ENCODE assay signal across 11 cellular contexts in genomic region chr5:138340008-138340407, GRCh38. TPM values are rescaled to one million over a fixed set of nuclear protein-coding genes. Genes with fewer than 3 reads are reported as not detected.
DNase-seq lines count a peak whose midpoint lies in the region; ATAC-seq and TF ChIP-seq lines count a peak whose summit lies in the region.
"Had no signal": no experiment of that assay in that cellular context is flagged by ENCODE, and none has a peak within 500 bp of the region (broad histone marks: within the 10 kb centered on the region; RNA-seq: fewer than 3 reads in every experiment).

No MANE protein-coding gene starts in this region.

- H3K4me1 ChIP-seq in mesenchymal stem cell (ENCODE audit: control insufficient read depth, insufficient read depth, low read depth, low read length) (peaks cover 8% of the 10 kb centered on the region), testis (peaks cover 14% of the 10 kb centered on the region)

- H3K36me3 ChIP-seq in mesenchymal stem cell (ENCODE audit: control insufficient read depth in 1 of 2, insufficient read depth in 2 of 2, low read depth in 1 of 2, low read length in 2 of 2): peaks cover 20 to 46% of the 10 kb centered on the region in 2 experiments
- no peaks in the 10 kb centered on the region for H3K36me3 ChIP-seq in testis (ENCODE audit: low read depth, missing control alignments)

- H3K4ac ChIP-seq in mesenchymal stem cell (ENCODE audit: low read depth in 1 of 2, low read length in 2 of 2): no peak overlapping the region

- peak overlapping the region; percentile 100 for H3K9ac ChIP-seq in mesenchymal stem cell (ENCODE audit: low read length)

- no peaks in the 10 kb centered on the region for H3K27me3 ChIP-seq in mesenchymal stem cell (ENCODE audit: control insufficient read depth in 1 of 2, insufficient read depth in 1 of 2, low read length in 2 of 2)
- no peaks in the 10 kb centered on the region for H3K27me3 ChIP-seq in testis

- H3K4me3 Mint-ChIP-seq in activated naive CD4-positive, alpha-beta T cell treated with anti-CD3 and anti-CD28 coated beads for 36 hours: peak overlapping the region; percentile 14
- peak overlapping the region; percentile 83 for H3K4me3 Mint-ChIP-seq in activated T-helper 17 cell treated with anti-CD3 and anti-CD28 coated beads, Interleukin-2, amount 50 U/mL, for 72 hours

- no peak for ATAC-seq in activated T-helper 17 cell treated with anti-CD3 and anti-CD28 coated beads, Interleukin-2, amount 50 U/mL, for 72 hours (replicated peaks)
- ATAC-seq in HG03196 (IDR thresholded peaks at IDR 0.05; ENCODE audit: unreplicated experiment): no peak
- no peak for ATAC-seq in GM21786 (IDR thresholded peaks at IDR 0.05; ENCODE audit: unreplicated experiment)
- ATAC-seq: T-helper 17 cell had no signal

- H3K27ac Mint-ChIP-seq in activated naive CD4-positive, alpha-beta T cell treated with anti-CD3 and anti-CD28 coated beads for 36 hours: no peak overlapping the region
- no peak overlapping the region for H3K27ac Mint-ChIP-seq in activated T-helper 17 cell treated with anti-CD3 and anti-CD28 coated beads, Interleukin-2, amount 50 U/mL, for 72 hours

- no peaks in the 10 kb centered on the region for H3K9me3 ChIP-seq in mesenchymal stem cell (ENCODE audit: control insufficient read depth, low read length)
- H3K9me3 ChIP-seq in testis: no peaks in the 10 kb centered on the region

- H3K4me1 Mint-ChIP-seq in activated naive CD4-positive, alpha-beta T cell treated with anti-CD3 and anti-CD28 coated beads for 36 hours (ENCODE audit: low read depth): peaks cover 27% of the 10 kb centered on the region
- H3K4me1 Mint-ChIP-seq in activated T-helper 17 cell treated with anti-CD3 and anti-CD28 coated beads, Interleukin-2, amount 50 U/mL, for 72 hours: peaks cover 18% of the 10 kb centered on the region

- peak overlapping the region; percentile 55 for H3K4me2 ChIP-seq in mesenchymal stem cell (ENCODE audit: low read length, poor library complexity, severe bottlenecking)

- 100% methylated on average over 1 of the region's 3 CpGs for WGBS in mesenchymal stem cell
- 56 to 59% methylated on average over 3 of the region's 3 CpGs for WGBS in testis, 2 donors

- H3K23ac ChIP-seq in mesenchymal stem cell (ENCODE audit: low read length in 2 of 2): no peak overlapping the region

- intact Hi-C loops in activated naive CD4-positive, alpha-beta T cell treated with anti-CD3 and anti-CD28 coated beads for 36 hours (cut with micrococcal nuclease): no loop called here
- intact Hi-C loops in testis (cut with DNase I; ENCODE audit: low total_unique reads): no loop called here

- no peaks in the 10 kb centered on the region for H3K9me3 Mint-ChIP-seq in activated naive CD4-positive, alpha-beta T cell treated with anti-CD3 and anti-CD28 coated beads for 36 hours
- H3K9me3 Mint-ChIP-seq in activated T-helper 17 cell treated with anti-CD3 and anti-CD28 coated beads, Interleukin-2, amount 50 U/mL, for 72 hours: no peaks in the 10 kb centered on the region

- no peak overlapping the region for H2BK15ac ChIP-seq in mesenchymal stem cell (ENCODE audit: low read depth, poor library complexity, severe bottlenecking)

- peak overlapping the region; percentile 55 for H2AK5ac ChIP-seq in mesenchymal stem cell (ENCODE audit: low read length, severe bottlenecking)

- H3K36me3 Mint-ChIP-seq in activated naive CD4-positive, alpha-beta T cell treated with anti-CD3 and anti-CD28 coated beads for 36 hours (ENCODE audit: low read depth): peaks cover 9% of the 10 kb centered on the region
- peaks cover 55% of the 10 kb centered on the region for H3K36me3 Mint-ChIP-seq in activated T-helper 17 cell treated with anti-CD3 and anti-CD28 coated beads, Interleukin-2, amount 50 U/mL, for 72 hours (ENCODE audit: low read depth)

- no peak for DNase-seq in activated naive CD4-positive, alpha-beta T cell treated with anti-CD3 and anti-CD28 coated beads for 36 hours
- no peak for DNase-seq in activated naive CD4-positive, alpha-beta T cell treated with anti-CD3 and anti-CD28 coated beads, Interleukin-2, amount 50 U/mL, for 16 hours
- DNase-seq in mesenchymal stem cell: no peak
- DNase-seq in testis: no peak
- DNase-seq in NCI-H1436 treated with DMSO at 0.1 percent for 48 hours (lab: John Stamatoyannopoulos, UW): no peak
- DNase-seq: aorta, NCI-H1417, T-helper 17 cell had no signal

- CTCF ChIA-PET in activated naive CD4-positive, alpha-beta T cell treated with anti-CD3 and anti-CD28 coated beads for 36 hours (lab: Charles Lee): interaction anchor here (0.6 to 8.0 kb wide), 6 partner anchors 8 to 164 kb away, joined by 3 to 176 read pairs (median 4); partner anchors contain the start of gene KDM3B

- H3K14ac ChIP-seq in mesenchymal stem cell (ENCODE audit: low read length in 2 of 2): no peak overlapping the region

- TF ChIP-seq POLR2A in testis (IDR thresholded peaks at IDR 0.05): no peak

- peaks cover 12% of the 10 kb centered on the region for H3K79me1 ChIP-seq in mesenchymal stem cell (replicated peaks; ENCODE audit: low read length, poor library complexity, severe bottlenecking)

- H3K4me3 ChIP-seq in mesenchymal stem cell (ENCODE audit: insufficient read depth in 1 of 2, low read depth in 1 of 2, low read length in 2 of 2) (peak overlapping the region in 1 of 2 experiments; percentile 99), testis (no peak overlapping the region)

- H3K27me3 Mint-ChIP-seq in activated naive CD4-positive, alpha-beta T cell treated with anti-CD3 and anti-CD28 coated beads for 36 hours (ENCODE audit: low read depth): no peaks in the 10 kb centered on the region
- no peaks in the 10 kb centered on the region for H3K27me3 Mint-ChIP-seq in activated T-helper 17 cell treated with anti-CD3 and anti-CD28 coated beads, Interleukin-2, amount 50 U/mL, for 72 hours

- H3K27ac ChIP-seq in mesenchymal stem cell (ENCODE audit: low read length, poor library complexity, severe bottlenecking) (no peak overlapping the region), testis (peak overlapping the region; percentile 97 to 99)

- H2BK120ac ChIP-seq in mesenchymal stem cell (ENCODE audit: low read depth, low read length): no peak overlapping the region

- no peak overlapping the region for H4K8ac ChIP-seq in mesenchymal stem cell (ENCODE audit: low read length)

- no peak overlapping the region for H2BK5ac ChIP-seq in mesenchymal stem cell (ENCODE audit: low read depth, low read length, poor library complexity, severe bottlenecking)

- no peak overlapping the region for H3K18ac ChIP-seq in mesenchymal stem cell (ENCODE audit: low read depth in 1 of 2, low read length in 2 of 2)

- H2AFZ ChIP-seq in mesenchymal stem cell (ENCODE audit: low read depth, low read length): no peak overlapping the region

- no peak overlapping the region for H2BK12ac ChIP-seq in mesenchymal stem cell (ENCODE audit: low read length in 2 of 2)

- TF ChIP-seq CTCF in testis (IDR thresholded peaks at IDR 0.05): no peak

- no peak overlapping the region for H4K91ac ChIP-seq in mesenchymal stem cell (ENCODE audit: low read length)

RNA-seq across cellular contexts. Expression of gene FAM53C, which starts 1.9 kb away (rescaled TPM):
- total RNA-seq in activated naive CD4-positive, alpha-beta T cell treated with anti-CD3 and anti-CD28 coated beads for 36 hours: 10 to 100 TPM; 20.7 to 21.8 TPM
- 10 to 100 TPM; 32.7 to 45.8 TPM for total RNA-seq in activated T-helper 17 cell treated with anti-CD3 and anti-CD28 coated beads, Interleukin-2, amount 50 U/mL, for 72 hours
- 30.0 TPM for polyA plus RNA-seq in mesenchymal stem cell (2013, experiment 1 of 2)
- 28.7 TPM for polyA plus RNA-seq in mesenchymal stem cell (2013, experiment 2 of 2)
- total RNA-seq in testis: 100 to 1,000 TPM; 107 to 152 TPM
- polyA plus RNA-seq in testis (ENCODE audit: insufficient read depth, low read depth, low replicate concordance): 125 TPM

RNA-seq across cellular contexts. Expression of gene CDC25C, which starts 8.4 kb away (rescaled TPM):
- total RNA-seq in activated naive CD4-positive, alpha-beta T cell treated with anti-CD3 and anti-CD28 coated beads for 36 hours: 10 to 100 TPM; 23.2 to 26.6 TPM
- 10 to 100 TPM; 11.5 to 19.7 TPM for total RNA-seq in activated T-helper 17 cell treated with anti-CD3 and anti-CD28 coated beads, Interleukin-2, amount 50 U/mL, for 72 hours
- 1.3 TPM for polyA plus RNA-seq in mesenchymal stem cell (2013, experiment 1 of 2)
- 1.3 TPM for polyA plus RNA-seq in mesenchymal stem cell (2013, experiment 2 of 2)
- 10 to 100 TPM; 11.8 to 23.7 TPM for total RNA-seq in testis
- polyA plus RNA-seq in testis (ENCODE audit: insufficient read depth, low read depth, low replicate concordance): 39.9 TPM
- total RNA-seq: aorta, T-helper 17 cell had no signal

RNA-seq across cellular contexts. Expression of gene KDM3B, which starts 12.5 kb away (rescaled TPM):
- 10 to 100 TPM; 33.4 to 36.2 TPM for total RNA-seq in activated naive CD4-positive, alpha-beta T cell treated with anti-CD3 and anti-CD28 coated beads for 36 hours
- total RNA-seq in activated T-helper 17 cell treated with anti-CD3 and anti-CD28 coated beads, Interleukin-2, amount 50 U/mL, for 72 hours: 10 to 100 TPM; 42.1 to 51.4 TPM
- 18.3 TPM for polyA plus RNA-seq in mesenchymal stem cell (2013, experiment 1 of 2)
- polyA plus RNA-seq in mesenchymal stem cell (2013, experiment 2 of 2): 17.1 TPM
- total RNA-seq in testis: 10 to 100 TPM; 81.1 to 85.3 TPM
- polyA plus RNA-seq in testis (ENCODE audit: insufficient read depth, low read depth, low replicate concordance): 61.8 TPM
